Comparison of ENCODE assay signal across 8 cellular contexts in genomic region chr20:45052698-45053440, GRCh38. TPM values are rescaled to one million over a fixed set of nuclear protein-coding genes. Genes with fewer than 3 reads are reported as not detected.
DNase-seq lines count a peak whose midpoint lies in the region; ATAC-seq and TF ChIP-seq lines count a peak whose summit lies in the region.

No MANE protein-coding gene starts in this region.

- no peak overlapping the region for H3K4me3 Mint-ChIP-seq in activated naive CD4-positive, alpha-beta T cell treated with anti-CD3 and anti-CD28 coated beads, Interleukin-2, amount 10 ng/mL, durations not matched to agents 7 days and 5 days

- H3K27ac ChIP-seq in osteoblast (ENCODE audit: low read depth, low read length) (peak overlapping the region; percentile 78), aorta (ENCODE audit: low read depth in 1 of 2, low read length in 2 of 2) (peak overlapping the region in 1 of 2 donors; percentile 57)

- H3K4me3 ChIP-seq in osteoblast (ENCODE audit: insufficient read depth, low read length) (peak overlapping the region; percentile 16), aorta (ENCODE audit: low read length in 2 of 2) (no peak overlapping the region)

- intact Hi-C loops in aorta (cut with DNase I), result no loop called here

- ATAC-seq in aorta (ENCODE audit: low FRiP score) (no peak), GM18502 (IDR thresholded peaks at IDR 0.05; ENCODE audit: poor library complexity, unreplicated experiment) (no peak)

- H3K27me3 Mint-ChIP-seq in activated naive CD4-positive, alpha-beta T cell treated with anti-CD3 and anti-CD28 coated beads, Interleukin-2, amount 10 ng/mL, durations not matched to agents 7 days and 5 days, result no peaks in the 10 kb centered on the region

- H3K4me1 Mint-ChIP-seq in activated naive CD4-positive, alpha-beta T cell treated with anti-CD3 and anti-CD28 coated beads, Interleukin-2, amount 10 ng/mL, durations not matched to agents 7 days and 5 days, result peaks cover 60% of the 10 kb centered on the region

- H3K27me3 ChIP-seq in osteoblast (ENCODE audit: insufficient read depth, low read length) (no peaks in the 10 kb centered on the region), aorta (ENCODE audit: control insufficient read depth in 1 of 2, insufficient read depth in 2 of 2, low read length in 1 of 2) (no peaks in the 10 kb centered on the region)

- H3K36me3 ChIP-seq in osteoblast (ENCODE audit: insufficient read depth, low read length), result peaks cover 5% of the 10 kb centered on the region
- H3K36me3 ChIP-seq in aorta (ENCODE audit: control insufficient read depth in 1 of 2, insufficient read depth in 2 of 2, low read length in 1 of 2), result peaks cover 0 to 3% of the 10 kb centered on the region in 2 donors

- no peaks in the 10 kb centered on the region for H3K9me3 Mint-ChIP-seq in activated naive CD4-positive, alpha-beta T cell treated with anti-CD3 and anti-CD28 coated beads, Interleukin-2, amount 10 ng/mL, durations not matched to agents 7 days and 5 days

- H3K79me2 ChIP-seq in osteoblast (ENCODE audit: insufficient read depth, low read length), result peaks cover 23% of the 10 kb centered on the region

- peak overlapping the region; percentile 81 for H3K27ac Mint-ChIP-seq in activated naive CD4-positive, alpha-beta T cell treated with anti-CD3 and anti-CD28 coated beads, Interleukin-2, amount 10 ng/mL, durations not matched to agents 7 days and 5 days

- 19 to 20% methylated on average over 8 of the region's 8 CpGs for WGBS in aorta, 2 donors

- peaks cover 58% of the 10 kb centered on the region for H3K36me3 Mint-ChIP-seq in activated naive CD4-positive, alpha-beta T cell treated with anti-CD3 and anti-CD28 coated beads, Interleukin-2, amount 10 ng/mL, durations not matched to agents 7 days and 5 days

- H3K4me1 ChIP-seq in osteoblast (ENCODE audit: insufficient read depth, low read length) (peaks cover 54% of the 10 kb centered on the region), aorta (ENCODE audit: control insufficient read depth in 1 of 2, insufficient read depth in 2 of 2, low read length in 2 of 2) (peaks cover 0 to 2% of the 10 kb centered on the region in 2 donors)

- H3K4me2 ChIP-seq in osteoblast (ENCODE audit: insufficient read depth, low read length), result peak overlapping the region; percentile 59

- H4K20me1 ChIP-seq in osteoblast (ENCODE audit: insufficient read depth, low read length), result no peaks in the 10 kb centered on the region

- DNase-seq in activated naive CD4-positive, alpha-beta T cell treated with anti-CD3 and anti-CD28 coated beads, Interleukin-2, amount 10 ng/mL, durations not matched to agents 7 days and 5 days, result peak; percentile 37
- no peak for DNase-seq in activated naive CD4-positive, alpha-beta T cell treated with Interleukin-2 at 50 U/mL for 16 hours
- DNase-seq in LHCN-M2 (ENCODE audit: low read depth) (peak; percentile 53), brain pericyte (ENCODE audit: low read depth, low spot score) (peak; percentile 16), osteoblast (ENCODE audit: insufficient read length, low spot score, missing footprints) (peak; percentile 84), NCI-H128 (lab: John Stamatoyannopoulos, UW; ENCODE audit: unreplicated experiment) (no peak), aorta (no peak)

- no peak for TF ChIP-seq CTCF in osteoblast (IDR thresholded peaks at IDR 0.05; ENCODE audit: extremely low read depth, low read depth, low read length)

- no peak overlapping the region for H2AFZ ChIP-seq in osteoblast (ENCODE audit: low read length)

- CTCF ChIA-PET in activated naive CD4-positive, alpha-beta T cell treated with anti-CD3 and anti-CD28 coated beads, Interleukin-2, amount 10 ng/mL, durations not matched to agents 7 days and 5 days (lab: Charles Lee), result interaction anchor here (1.1 to 7.6 kb wide), 3 partner anchors 9 to 44 kb away, joined by 4 to 49 read pairs (median 23); no protein-coding TSS in a partner anchor

- H3K9me3 ChIP-seq in osteoblast (ENCODE audit: low read depth, low read length) (no peaks in the 10 kb centered on the region), aorta (ENCODE audit: control insufficient read depth, low read length) (no peaks in the 10 kb centered on the region)

RNA-seq across cellular contexts. Expression of gene KCNS1, which starts 48.1 kb away (rescaled TPM):
- total RNA-seq in LHCN-M2 (2014; rRNA removed) (not detected in 2 replicates), osteoblast (0.59 and 1.1 TPM in 2 replicates), aorta (not detected)
- polyA plus RNA-seq in LHCN-M2 (2012), result not detected
- polyA plus RNA-seq in aorta, result not detected

Comparison
In these comparisons a context has a peak if more than half of its experiments do, and no peak if none do; other contexts are left out.
1. DNase-seq: peak in activated naive CD4-positive, alpha-beta T cell treated with anti-CD3 and anti-CD28 coated beads, Interleukin-2, amount 10 ng/mL, durations not matched to agents 7 days and 5 days (single experiment), LHCN-M2 (single experiment), brain pericyte (single experiment) and osteoblast (single experiment); none in activated naive CD4-positive, alpha-beta T cell treated with Interleukin-2 at 50 U/mL for 16 hours (single experiment), NCI-H128 (single experiment) and aorta (0 of 2).